18 cellular contexts compared by ENCODE assay signal in the genomic region with DNA sequence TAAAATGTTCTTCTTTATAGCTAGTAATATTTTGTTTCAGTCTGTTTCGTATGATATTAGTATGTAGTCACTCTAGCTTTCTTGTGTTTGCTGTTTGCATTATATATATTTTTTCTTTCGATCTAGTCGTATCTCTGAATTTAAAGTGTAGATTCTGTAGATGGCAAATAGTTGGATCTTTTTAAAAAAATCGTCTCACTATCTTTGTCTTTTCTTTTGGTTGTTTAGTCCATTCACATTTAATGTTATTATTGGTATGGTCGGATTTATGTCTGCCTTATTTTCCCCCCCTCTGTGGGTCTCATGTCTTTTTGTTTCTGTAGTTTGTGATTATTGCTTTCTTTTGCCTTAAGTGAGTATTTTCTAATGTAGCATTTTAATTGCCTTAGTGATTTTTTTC.
DNase-seq lines count a peak whose midpoint lies in the region; ATAC-seq, FAIRE-seq and TF ChIP-seq lines count a peak whose summit lies in the region.
"Had no signal": no experiment of that assay in that cellular context is flagged by ENCODE, and none has a peak within 500 bp of the region (broad histone marks: within the 10 kb centered on the region; RNA-seq: fewer than 3 reads in every experiment).

No MANE protein-coding gene starts in this region.

- H3K27ac Mint-ChIP-seq in activated naive CD4-positive, alpha-beta T cell treated with anti-CD3 and anti-CD28 coated beads, Interleukin-2, amount 50 U/mL, for 72 hours: peak overlapping the region; percentile 18 to 20
- H3K27ac Mint-ChIP-seq in activated naive CD4-positive, alpha-beta T cell treated with anti-CD3 and anti-CD28 coated beads, Interleukin-2, amount 10 ng/mL, durations not matched to agents 7 days and 5 days: no peak overlapping the region
- peak overlapping the region; percentile 29 for H3K27ac Mint-ChIP-seq in chondrocyte (ENCODE audit: unreplicated experiment)
- no peak overlapping the region for H3K27ac Mint-ChIP-seq in osteocyte (ENCODE audit: unreplicated experiment)
- H3K27ac Mint-ChIP-seq: B cell; CD4-positive, alpha-beta T cell; CD8-positive, alpha-beta T cell had no signal

- no peak for TF ChIP-seq CTCF in chondrocyte (IDR thresholded peaks at IDR 0.05)
- no peak for TF ChIP-seq CTCF in osteocyte (IDR thresholded peaks at IDR 0.05)

- ATAC-seq in activated naive CD4-positive, alpha-beta T cell treated with anti-CD3 and anti-CD28 coated beads, Interleukin-2, amount 50 U/mL, for 72 hours: no peak
- ATAC-seq: A549; CD8-positive, alpha-beta T cell had no signal

- no peaks in the 10 kb centered on the region for H3K9me3 ChIP-seq in small intestine (ENCODE audit: control insufficient read depth, low read depth)
- H3K9me3 ChIP-seq: Caco-2 had no signal

- no peak overlapping the region for H3K4me3 Mint-ChIP-seq in activated naive CD4-positive, alpha-beta T cell treated with anti-CD3 and anti-CD28 coated beads, Interleukin-2, amount 10 ng/mL, durations not matched to agents 7 days and 5 days
- H3K4me3 Mint-ChIP-seq in chondrocyte (ENCODE audit: unreplicated experiment) (no peak overlapping the region), osteocyte (ENCODE audit: unreplicated experiment) (no peak overlapping the region)
- H3K4me3 Mint-ChIP-seq: B cell; CD4-positive, alpha-beta T cell; CD8-positive, alpha-beta T cell had no signal

- peaks cover 6 to 30% of the 10 kb centered on the region in 2 donors for H3K9me3 Mint-ChIP-seq in activated naive CD4-positive, alpha-beta T cell treated with anti-CD3 and anti-CD28 coated beads, Interleukin-2, amount 50 U/mL, for 72 hours
- H3K9me3 Mint-ChIP-seq in activated naive CD4-positive, alpha-beta T cell treated with anti-CD3 and anti-CD28 coated beads, Interleukin-2, amount 10 ng/mL, durations not matched to agents 7 days and 5 days: peaks cover 17% of the 10 kb centered on the region
- H3K9me3 Mint-ChIP-seq in chondrocyte (ENCODE audit: low read depth) (peaks cover 28% of the 10 kb centered on the region), osteocyte (ENCODE audit: unreplicated experiment) (peaks cover 33% of the 10 kb centered on the region)

- 98% methylated on average over 5 of the region's 5 CpGs for WGBS in small intestine, 3 donors

- H3K36me3 ChIP-seq in small intestine (ENCODE audit: control insufficient read depth in 2 of 2, insufficient read depth in 2 of 2, low read length in 2 of 2): peaks cover 0 to 2% of the 10 kb centered on the region in 2 donors

- no peaks in the 10 kb centered on the region for H3K4me1 Mint-ChIP-seq in activated naive CD4-positive, alpha-beta T cell treated with anti-CD3 and anti-CD28 coated beads, Interleukin-2, amount 10 ng/mL, durations not matched to agents 7 days and 5 days
- H3K4me1 Mint-ChIP-seq in chondrocyte (ENCODE audit: low read depth) (peaks cover 28% of the 10 kb centered on the region), osteocyte (ENCODE audit: unreplicated experiment) (peaks cover 18% of the 10 kb centered on the region)
- H3K4me1 Mint-ChIP-seq: B cell had no signal

- peak; percentile 26 for FAIRE-seq in small intestine (lab: Jason Lieb, UNC)
- FAIRE-seq: A549 had no signal

- H3K27me3 Mint-ChIP-seq in activated naive CD4-positive, alpha-beta T cell treated with anti-CD3 and anti-CD28 coated beads, Interleukin-2, amount 10 ng/mL, durations not matched to agents 7 days and 5 days: no peaks in the 10 kb centered on the region
- H3K27me3 Mint-ChIP-seq in chondrocyte (ENCODE audit: low read depth): no peaks in the 10 kb centered on the region
- H3K27me3 Mint-ChIP-seq in osteocyte (ENCODE audit: unreplicated experiment): no peaks in the 10 kb centered on the region
- H3K27me3 Mint-ChIP-seq: B cell; CD4-positive, alpha-beta T cell had no signal

- H3K36me3 Mint-ChIP-seq in activated naive CD4-positive, alpha-beta T cell treated with anti-CD3 and anti-CD28 coated beads, Interleukin-2, amount 50 U/mL, for 72 hours: peaks cover 32 to 58% of the 10 kb centered on the region in 2 donors
- peaks cover 46% of the 10 kb centered on the region for H3K36me3 Mint-ChIP-seq in activated naive CD4-positive, alpha-beta T cell treated with anti-CD3 and anti-CD28 coated beads, Interleukin-2, amount 10 ng/mL, durations not matched to agents 7 days and 5 days
- peaks cover 23% of the 10 kb centered on the region for H3K36me3 Mint-ChIP-seq in chondrocyte (ENCODE audit: low read depth)
- H3K36me3 Mint-ChIP-seq in osteocyte (ENCODE audit: unreplicated experiment): peaks cover 39% of the 10 kb centered on the region

- no peaks in the 10 kb centered on the region for H3K27me3 ChIP-seq in small intestine (ENCODE audit: control insufficient read depth in 2 of 2, insufficient read depth in 2 of 2, low read length in 2 of 2)
- H3K27me3 ChIP-seq: BLaER1 treated with 17β-estradiol and CSF1 and Interleukin-3, amounts not matched to agents 10 nM and 100 nM had no signal

- H3K4me3 ChIP-seq in small intestine (ENCODE audit: low read depth in 1 of 2, low read length in 2 of 2): no peak overlapping the region
- H3K4me3 ChIP-seq: A549; BLaER1 treated with 17β-estradiol and CSF1 and Interleukin-3, amounts not matched to agents 10 nM and 100 nM had no signal

- H3K27ac ChIP-seq in small intestine (ENCODE audit: low read depth in 1 of 2, low read length in 1 of 2) (no peak overlapping the region), caudate nucleus (ENCODE audit: low read depth, low read length) (no peak overlapping the region)
- H3K27ac ChIP-seq: 22Rv1; A549; BLaER1 treated with 17β-estradiol and CSF1 and Interleukin-3, amounts not matched to agents 10 nM and 100 nM; C4-2B had no signal

- no peaks in the 10 kb centered on the region for H3K4me1 ChIP-seq in small intestine (ENCODE audit: control insufficient read depth in 2 of 2, insufficient read depth in 1 of 2, low read depth in 1 of 2, low read length in 1 of 2)
- H3K4me1 ChIP-seq: BLaER1 treated with 17β-estradiol and CSF1 and Interleukin-3, amounts not matched to agents 10 nM and 100 nM; Caco-2 had no signal

- DNase-seq in activated naive CD4-positive, alpha-beta T cell treated with anti-CD3 and anti-CD28 coated beads, Interleukin-2, amount 50 U/mL, for 72 hours (ENCODE audit: low spot score in 2 of 2): no peak
- no peak for DNase-seq in activated naive CD4-positive, alpha-beta T cell treated with anti-CD3 and anti-CD28 coated beads, Interleukin-2, amount 10 ng/mL, durations not matched to agents 7 days and 5 days
- no peak for DNase-seq in chondrocyte (ENCODE audit: low spot score)
- no peak for DNase-seq in small intestine
- no peak for DNase-seq in osteocyte (ENCODE audit: extremely low spot score, unreplicated experiment)
- DNase-seq in caudate nucleus (lab: John Stamatoyannopoulos, UW): no peak
- DNase-seq: AML-193; Caco-2; Calu3; CD4-positive, alpha-beta T cell; CD8-positive, alpha-beta T cell; DMS79 treated with DMSO at 0.1 percent for 48 hours; GF-D8 had no signal

- CTCF ChIA-PET in activated naive CD4-positive, alpha-beta T cell treated with anti-CD3 and anti-CD28 coated beads, Interleukin-2, amount 10 ng/mL, durations not matched to agents 7 days and 5 days (lab: Charles Lee): no interaction called here

Comparison
In these comparisons a context has a peak if more than half of its experiments do, and no peak if none do; other contexts are left out.
1. H3K27ac Mint-ChIP-seq: peak in activated naive CD4-positive, alpha-beta T cell treated with anti-CD3 and anti-CD28 coated beads, Interleukin-2, amount 50 U/mL, for 72 hours (2 of 2) and chondrocyte (single experiment); none in activated naive CD4-positive, alpha-beta T cell treated with anti-CD3 and anti-CD28 coated beads, Interleukin-2, amount 10 ng/mL, durations not matched to agents 7 days and 5 days (single experiment) and osteocyte (single experiment).